ENCODE assay signal across 8 cellular contexts in genomic region chr20:10673831-10674683, GRCh38.
DNase-seq lines count a peak whose midpoint lies in the region; ATAC-seq and TF ChIP-seq lines count a peak whose summit lies in the region.

Gene JAG1, minus strand, starts transcription at chr20:10673999. Its CDS starts 469 bp downstream, at chr20:10673530.

- DNase-seq in GF-D8 (lab: John Stamatoyannopoulos, UW): peak; percentile 82
- DNase-seq in OCI-M1 (lab: John Stamatoyannopoulos, UW): peak; percentile 91
- peak; percentile 64 for DNase-seq in activated naive CD4-positive, alpha-beta T cell treated with Interleukin-2 at 50 U/mL for 16 hours
- peak; percentile 93 to 98 for DNase-seq in foreskin fibroblast
- DNase-seq in tibial artery: peak; percentile 98

- peaks cover 29% of the 10 kb centered on the region for H3K36me3 Mint-ChIP-seq in nephron (ENCODE audit: low read depth)

- H3K9me3 ChIP-seq in tibial artery: no peaks in the 10 kb centered on the region

- TF ChIP-seq EP300 in Ishikawa (IDR thresholded peaks at IDR 0.05; ENCODE audit: borderline replicate concordance): peak; percentile 17

- H3K27ac ChIP-seq in tibial artery: peak within 1 kb of the TSS; percentile 99

- peaks cover 33% of the 10 kb centered on the region for H3K4me1 Mint-ChIP-seq in nephron

- H3K27me3 ChIP-seq in tibial artery: no peaks in the 10 kb centered on the region

- intact Hi-C loops in tibial artery (cut with DNase I; ENCODE audit: low total_unique reads): loop anchor here (2.0 to 10.0 kb wide), 7 partner anchors 122 to 871 kb away; partner anchors contain the start of genes MKKS and SLX4IP

- TF ChIP-seq RAD21 in Ishikawa (IDR thresholded peaks at IDR 0.05; ENCODE audit: low read depth): no peak; the same call in 1 of the 2 replicates

- H3K27me3 Mint-ChIP-seq in nephron (ENCODE audit: low read depth): peaks cover 9% of the 10 kb centered on the region

- H3K4me3 Mint-ChIP-seq in nephron: peak within 1 kb of the TSS; percentile 99 to 100 (median 100)

- H3K9me3 Mint-ChIP-seq in nephron: no peaks in the 10 kb centered on the region

- H3K4me1 ChIP-seq in tibial artery: peaks cover 0 to 18% (median 11%) of the 10 kb centered on the region in 4 donors

- peaks cover 8 to 13% (median 9%) of the 10 kb centered on the region in 3 donors for H3K36me3 ChIP-seq in tibial artery

- peak; percentile 57 for ATAC-seq in GM21786 (IDR thresholded peaks at IDR 0.05; ENCODE audit: unreplicated experiment)

- H3K4me3 ChIP-seq in foreskin fibroblast (ENCODE audit: low read depth in 1 of 2, low read length in 2 of 2): peak within 1 kb of the TSS; percentile 88 to 92
- H3K4me3 ChIP-seq in tibial artery: peak within 1 kb of the TSS; percentile 88 to 90

- peak within 1 kb of the TSS; percentile 96 to 99 (median 98) for H3K27ac Mint-ChIP-seq in nephron

- TF ChIP-seq CTCF in foreskin fibroblast (IDR thresholded peaks at IDR 0.05; ENCODE audit: low read depth, low read length) (no peak), nephron (IDR thresholded peaks at IDR 0.05; ENCODE audit: unreplicated experiment in 3 of 3) (no peak), tibial artery (IDR thresholded peaks at IDR 0.05) (no peak)

TF ChIP-seq in Ishikawa, 13 proteins besides CTCF, POLR2A, EP300 and RAD21:
- TF ChIP-seq TCF12 (IDR thresholded peaks at IDR 0.05; ENCODE audit: low read depth) (peak; percentile 21; the same call in 1 of the 2 replicates), TAF1 (IDR thresholded peaks at IDR 0.05; ENCODE audit: low read depth) (peak; percentile 85), EGR1 (IDR thresholded peaks at IDR 0.05) (peak; percentile 43), YY1 (IDR thresholded peaks at IDR 0.05; ENCODE audit: low read depth) (no peak), FOXM1 (IDR thresholded peaks at IDR 0.05; ENCODE audit: borderline replicate concordance, low read depth) (0 out of 2 replicates have a peak, but pooled peaks have one; percentile 16), TEAD4 (IDR thresholded peaks at IDR 0.05) (0 out of 2 replicates have a peak, but pooled peaks have one; percentile 14), CEBPB (IDR thresholded peaks at IDR 0.05) (no peak), CREB1 (IDR thresholded peaks at IDR 0.05; ENCODE audit: low read depth) (no peak; the same call in 1 of the 2 replicates), REST (IDR thresholded peaks at IDR 0.05; ENCODE audit: low read depth) (no peak), NFIC (IDR thresholded peaks at IDR 0.05) (peak; percentile 32; the same call in 1 of the 2 replicates), MAX (IDR thresholded peaks at IDR 0.05) (peak; percentile 38), ZBTB7A (IDR thresholded peaks at IDR 0.05; ENCODE audit: low read depth) (peak; percentile 82; the same call in 1 of the 2 replicates)
- TF ChIP-seq, protein P1, sequence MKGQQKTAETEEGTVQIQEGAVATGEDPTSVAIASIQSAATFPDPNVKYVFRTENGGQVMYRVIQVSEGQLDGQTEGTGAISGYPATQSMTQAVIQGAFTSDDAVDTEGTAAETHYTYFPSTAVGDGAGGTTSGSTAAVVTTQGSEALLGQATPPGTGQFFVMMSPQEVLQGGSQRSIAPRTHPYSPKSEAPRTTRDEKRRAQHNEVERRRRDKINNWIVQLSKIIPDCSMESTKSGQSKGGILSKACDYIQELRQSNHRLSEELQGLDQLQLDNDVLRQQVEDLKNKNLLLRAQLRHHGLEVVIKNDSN (IDR thresholded peaks at IDR 0.05): 0 out of 2 replicates have a peak, but pooled peaks have one; percentile 18

Comparison
In these comparisons a context has a peak if more than half of its experiments do, and no peak if none do; other contexts are left out.
1. Peak in every context shown above with its lines: DNase-seq, ATAC-seq, H3K4me3 ChIP-seq and H3K27ac ChIP-seq.